In genomic region chr17:3594976-3595375, GRCh38 we compare ENCODE assay signal across 11 cellular contexts.
"Had no signal": no experiment of that assay in that cellular context is flagged by ENCODE, and none has a peak within 500 bp of the region (broad histone marks: within the 10 kb centered on the region; RNA-seq: fewer than 3 reads in every experiment).

No MANE protein-coding gene starts in this region.

- H3K4me1 ChIP-seq: breast epithelium, lower lobe of right lung, pancreas, tibial nerve, vagina had no signal

- ATAC-seq: lower lobe of right lung; pancreas; stimulated activated naive B cell treated with anti-CD40 and anti-IgM and Interleukin-4, amounts not matched to agents 10 μg/mL and 1 μg/mL and 100 μg/mL, for 72 hours had no signal

- H3K9me3 Mint-ChIP-seq: activated CD4-positive, alpha-beta T cell treated with anti-CD3 and anti-CD28 coated beads, Interleukin-2, amount 10 ng/mL, durations not matched to agents 24 days and 14 days; activated naive CD8-positive, alpha-beta T cell treated with anti-CD3 and anti-CD28 coated beads for 36 hours; activated T-helper 1 cell treated with anti-CD3 and anti-CD28 coated beads, Interleukin-12 subunit alpha, Interleukin-12 subunit beta, Interleukin-2, Interleukin-4 antibody, amounts not matched to agents 30 ng/mL and 10 ng/mL and 1 ng/mL, durations not matched to agents 14 hours and 24 hours and 36 hours; stimulated activated naive B cell treated with anti-CD40 and anti-IgM and Interleukin-4, amounts not matched to agents 10 μg/mL and 1 μg/mL and 100 μg/mL, for 72 hours had no signal

- H3K36me3 Mint-ChIP-seq: activated naive CD8-positive, alpha-beta T cell treated with anti-CD3 and anti-CD28 coated beads for 36 hours had no signal

- H3K27ac ChIP-seq: lower lobe of right lung, pancreas, sigmoid colon, vagina had no signal

- H3K4me1 Mint-ChIP-seq: activated CD4-positive, alpha-beta T cell treated with anti-CD3 and anti-CD28 coated beads, Interleukin-2, amount 10 ng/mL, durations not matched to agents 24 days and 14 days; activated naive CD8-positive, alpha-beta T cell treated with anti-CD3 and anti-CD28 coated beads for 36 hours had no signal

- H3K27me3 Mint-ChIP-seq: activated CD4-positive, alpha-beta T cell treated with anti-CD3 and anti-CD28 coated beads, Interleukin-2, amount 10 ng/mL, durations not matched to agents 24 days and 14 days; activated naive CD8-positive, alpha-beta T cell treated with anti-CD3 and anti-CD28 coated beads for 36 hours; stimulated activated naive B cell treated with anti-CD40 and anti-IgM and Interleukin-4, amounts not matched to agents 10 μg/mL and 1 μg/mL and 100 μg/mL, for 72 hours had no signal

- H3K4me3 ChIP-seq: breast epithelium, lower lobe of right lung, pancreas, sigmoid colon, tibial nerve, vagina had no signal

- H3K36me3 ChIP-seq: breast epithelium had no signal

- H3K27ac Mint-ChIP-seq: activated CD4-positive, alpha-beta T cell treated with anti-CD3 and anti-CD28 coated beads, Interleukin-2, amount 10 ng/mL, durations not matched to agents 24 days and 14 days; activated naive CD8-positive, alpha-beta T cell treated with anti-CD3 and anti-CD28 coated beads for 36 hours; activated T-helper 1 cell treated with anti-CD3 and anti-CD28 coated beads, Interleukin-12 subunit alpha, Interleukin-12 subunit beta, Interleukin-2, Interleukin-4 antibody, amounts not matched to agents 30 ng/mL and 10 ng/mL and 1 ng/mL, durations not matched to agents 14 hours and 24 hours and 36 hours; stimulated activated naive B cell treated with anti-CD40 and anti-IgM and Interleukin-4, amounts not matched to agents 10 μg/mL and 1 μg/mL and 100 μg/mL, for 72 hours had no signal

- H3K27me3 ChIP-seq: breast epithelium, pancreas, sigmoid colon, tibial nerve, vagina had no signal

- DNase-seq: activated CD4-positive, alpha-beta T cell treated with anti-CD3 and anti-CD28 coated beads, Interleukin-2, amount 10 ng/mL, durations not matched to agents 24 days and 14 days; activated CD4-positive, CD25-positive, alpha-beta regulatory T cell; activated naive CD8-positive, alpha-beta T cell treated with anti-CD3 and anti-CD28 coated beads for 36 hours; lower lobe of right lung; sigmoid colon; stimulated activated naive B cell treated with anti-CD40 and anti-IgM and Interleukin-4, amounts not matched to agents 10 μg/mL and 1 μg/mL and 100 μg/mL, for 72 hours had no signal

- H3K9me3 ChIP-seq: breast epithelium, lower lobe of right lung, pancreas, sigmoid colon, tibial nerve, vagina had no signal

- H3K4me3 Mint-ChIP-seq: activated CD4-positive, alpha-beta T cell treated with anti-CD3 and anti-CD28 coated beads, Interleukin-2, amount 10 ng/mL, durations not matched to agents 24 days and 14 days; activated naive CD8-positive, alpha-beta T cell treated with anti-CD3 and anti-CD28 coated beads for 36 hours; activated T-helper 1 cell treated with anti-CD3 and anti-CD28 coated beads, Interleukin-12 subunit alpha, Interleukin-12 subunit beta, Interleukin-2, Interleukin-4 antibody, amounts not matched to agents 30 ng/mL and 10 ng/mL and 1 ng/mL, durations not matched to agents 14 hours and 24 hours and 36 hours; stimulated activated naive B cell treated with anti-CD40 and anti-IgM and Interleukin-4, amounts not matched to agents 10 μg/mL and 1 μg/mL and 100 μg/mL, for 72 hours had no signal
